ENCODE assay signal across 10 cellular contexts in genomic region chr16:22194707-22195444, GRCh38. TPM values are rescaled to one million over a fixed set of nuclear protein-coding genes. Genes with fewer than 3 reads are reported as not detected.
A peak's percentile ranks its signal among the peaks of the same experiment; 100 is the strongest.
DNase-seq lines count a peak whose midpoint lies in the region; ATAC-seq and TF ChIP-seq lines count a peak whose summit lies in the region.
"Had no signal": no experiment of that assay in that cellular context is flagged by ENCODE, and none has a peak within 500 bp of the region (broad histone marks: within the 10 kb centered on the region; RNA-seq: fewer than 3 reads in every experiment).

No MANE protein-coding gene starts in this region.

- no peak for TF ChIP-seq CTCF in DND-41 (IDR thresholded peaks at IDR 0.05; ENCODE audit: borderline replicate concordance, extremely low read depth, low read length, poor library complexity, severe bottlenecking)
- no peak for TF ChIP-seq CTCF in PC-9 (conservative IDR thresholded peaks at IDR 0.05)
- no peak for TF ChIP-seq CTCF in psoas muscle (IDR thresholded peaks at IDR 0.05)

- H2AFZ ChIP-seq in DND-41 (ENCODE audit: low read depth, low read length) (no peak overlapping the region; the same call in 1 of the 2 replicates), PC-9 (no peak overlapping the region)

- H3K27me3 ChIP-seq in DND-41 (ENCODE audit: insufficient read depth, low read length, poor library complexity) (no peaks in the 10 kb centered on the region), PC-9 (ENCODE audit: insufficient read depth, low read depth) (no peaks in the 10 kb centered on the region), psoas muscle (ENCODE audit: insufficient read depth in 3 of 3, low read length in 2 of 3) (no peaks in the 10 kb centered on the region)

- H4K20me1 ChIP-seq in DND-41 (ENCODE audit: insufficient read depth, low read length) = no peaks in the 10 kb centered on the region
- H4K20me1 ChIP-seq in PC-9 (ENCODE audit: insufficient read depth) = no peaks in the 10 kb centered on the region

- in situ Hi-C loops in ACHN (cut with HindIII; ENCODE audit: low pct_ligation_motif_present, low pct_unique_long_range_greater_than_20kb, low sequenced_read_pairs) = loop anchor here (25.0 kb wide), 2 partner anchors 108 to 183 kb away; partner anchors contain the start of genes MOSMO, PDZD9 and VWA3A

- DNase-seq in DND-41 = no peak
- no peak for DNase-seq in PC-9
- DNase-seq in effector CD8-positive, alpha-beta T cell (lab: John Stamatoyannopoulos, UW) = peak; percentile 17
- no peak for DNase-seq in psoas muscle
- no peak for DNase-seq in UCSD-AML1 (lab: John Stamatoyannopoulos, UW; ENCODE audit: unreplicated experiment)
- DNase-seq in SKM-1 treated with dmso at 0.1 percent for 144 hours (lab: John Stamatoyannopoulos, UW; ENCODE audit: unreplicated experiment) = no peak
- DNase-seq in ACHN = no peak
- no peak for DNase-seq in SW480 (ENCODE audit: low spot score)

- intact Hi-C loops in PC-9 (cut with micrococcal nuclease; ENCODE audit: unreplicated experiment) (loop anchor here (1.0 to 10.0 kb wide), 3 partner anchors 11 to 1010 kb away; partner anchors contain the start of genes EEF2K and POLR3E), psoas muscle (cut with DNase I) (loop anchor here in 1 of 2 donors (1.0 kb wide), 1 partner anchor 102 kb away; the partner anchor contains the start of gene POLR3E)

- H3F3A ChIP-seq in PC-9 (ENCODE audit: insufficient read depth, low read depth) = peaks cover 30% of the 10 kb centered on the region; the same call in 1 of the 2 replicates

- H3K9ac ChIP-seq in DND-41 (ENCODE audit: low read depth, low read length) = peak overlapping the region; percentile 7; the same call in 1 of the 2 replicates

- ATAC-seq in DND-41 (ENCODE audit: insufficient read depth, low read depth) (no peak), psoas muscle (no peak)

- H3K36me3 ChIP-seq in DND-41 (ENCODE audit: insufficient read depth, low read length) (no peaks in the 10 kb centered on the region), PC-9 (ENCODE audit: low read depth) (no peaks in the 10 kb centered on the region), psoas muscle (ENCODE audit: insufficient read depth in 1 of 2, low read depth in 1 of 2) (no peaks in the 10 kb centered on the region)

- CTCF ChIA-PET in PC-9 (lab: Charles Lee) = interaction anchor here (1.0 kb wide), 1 partner anchor 106 kb away, joined by 3 read pairs; no protein-coding TSS in a partner anchor

- H3K4me2 ChIP-seq in DND-41 (ENCODE audit: insufficient read depth, low read length) (peak overlapping the region; percentile 87), PC-9 (peak overlapping the region; percentile 74)

- H3K9me2 ChIP-seq in PC-9 (ENCODE audit: insufficient read depth) = no peaks in the 10 kb centered on the region

- H3K27ac ChIP-seq in DND-41 (ENCODE audit: low read length) = 0 out of 2 replicates have a peak overlapping the region, but pooled peaks have one; percentile 6
- no peak overlapping the region for H3K27ac ChIP-seq in PC-9
- H3K27ac ChIP-seq in psoas muscle = peak overlapping the region; percentile 82

- H3K4me3 ChIP-seq in DND-41 (ENCODE audit: low read depth in 1 of 2, low read length in 2 of 2) (peak overlapping the region in 1 of 2 experiments; percentile 70; a peak in 2 of 4 replicates), PC-9 (peak overlapping the region; percentile 79; the same call in 1 of the 2 replicates), psoas muscle (no peak overlapping the region)

- WGBS in psoas muscle, 3 donors = 78 to 83% (median 80%) methylated on average over 9 of the region's 9 CpGs

- H3K4me1 ChIP-seq in DND-41 (ENCODE audit: insufficient read depth, low read length) = peaks cover 47% of the 10 kb centered on the region
- H3K4me1 ChIP-seq in PC-9 (replicated peaks; ENCODE audit: insufficient read depth) = peaks cover 21% of the 10 kb centered on the region
- H3K4me1 ChIP-seq in psoas muscle = peaks cover 21% of the 10 kb centered on the region

- H3K9me3 ChIP-seq in DND-41 (ENCODE audit: insufficient read depth, low read length, severe bottlenecking) (no peaks in the 10 kb centered on the region), PC-9 (ENCODE audit: insufficient read depth, low read depth) (no peaks in the 10 kb centered on the region), psoas muscle (no peaks in the 10 kb centered on the region)

- H3K79me2 ChIP-seq in DND-41 (ENCODE audit: insufficient read depth, low read length) (no peaks in the 10 kb centered on the region), PC-9 (ENCODE audit: low read depth) (no peaks in the 10 kb centered on the region)

- POLR2A ChIA-PET in PC-9 (lab: Charles Lee; ENCODE audit: unreplicated experiment) = no interaction called here

- no TSS peak for BruUV-seq in PC-9 (replicated peaks; lab: Mats Ljungman, UMichigan)

RNA-seq across cellular contexts. Expression of gene EEF2K, which starts 11.2 kb away (rescaled TPM):
- 29.8 and 34.7 TPM in 2 replicates for total RNA-seq in PC-9 (2021)
- total RNA-seq in psoas muscle = 10 to 100 TPM; 29.4 to 47.0 (median 34.3) TPM
- polyA plus RNA-seq in psoas muscle = 10 to 100 TPM; 13.0 to 14.5 (median 13.2) TPM

RNA-seq across cellular contexts. Expression of gene SDR42E2, which starts 32.6 kb away (rescaled TPM):
- total RNA-seq in PC-9 (2021) = not detected in 2 replicates
- total RNA-seq in psoas muscle = under 1 TPM in 1 of 4 donors, not detected in 3; 0.08 TPM
- under 1 TPM in 1 of 3 donors, not detected in 2; 0.01 TPM for polyA plus RNA-seq in psoas muscle
- total RNA-seq: G401; T-helper 2 cell treated with Interferon-gamma antibody and Interleukin-4, amounts not matched to agents 100 ng/mL and 5 ng/mL, for 36 hours had no signal
